Comparison of ENCODE assay signal across 22 cellular contexts in genomic region chr9:77599492-77599891, GRCh38. TPM values are rescaled to one million over a fixed set of nuclear protein-coding genes. Genes with fewer than 3 reads are reported as not detected.
"Had no signal": no experiment of that assay in that cellular context is flagged by ENCODE, and none has a peak within 500 bp of the region (broad histone marks: within the 10 kb centered on the region; RNA-seq: fewer than 3 reads in every experiment).

No MANE protein-coding gene starts in this region.

- H3K27ac ChIP-seq: tibial artery had no signal

- H3K4me3 ChIP-seq: coronary artery, mucosa of descending colon, tibial artery had no signal

- DNase-seq: activated B cell treated with CpG ODN at 0.5 μM for 24 hours; activated CD4-positive, alpha-beta T cell treated with anti-CD3 and anti-CD28 coated beads for 36 hours; activated CD4-positive, alpha-beta T cell treated with anti-CD3 and anti-CD28 coated beads, Interleukin-2, amount 50 U/mL, for 4 hours; activated CD8-positive, alpha-beta memory T cell treated with anti-CD3 and anti-CD28 coated beads for 24 hours; activated CD8-positive, alpha-beta memory T cell treated with anti-CD3 and anti-CD28 coated beads, Interleukin-2, amount 50 U/mL, for 4 hours; activated naive CD4-positive, alpha-beta T cell treated with anti-CD3 and anti-CD28 coated beads for 36 hours; activated naive CD8-positive, alpha-beta T cell treated with anti-CD3 and anti-CD28 coated beads, Interleukin-2, amount 10 ng/mL, durations not matched to agents 7 days and 5 days; activated T-cell treated with anti-CD3 and anti-CD28 coated beads, Interleukin-2, amount 50 U/mL, for 24 hours; amygdala; cerebellar nuclear complex; endodermal cell; hippocampal formation; kidney glomerular epithelial cell; mesendoderm; mucosa of descending colon; naive thymus-derived CD8-positive, alpha-beta T cell; stimulated activated CD4-positive, alpha-beta T cell treated with anti-CD3 and anti-CD28 coated beads, Interleukin-4, amount 100 ng/mL, for 24 hours; stimulated activated naive CD4-positive, alpha-beta T cell treated with Interleukin-2 at 50 U/mL for 16 hours; T-helper 1 cell; tibial artery had no signal

- H3K36me3 Mint-ChIP-seq: activated naive CD8-positive, alpha-beta T cell treated with anti-CD3 and anti-CD28 coated beads, Interleukin-2, amount 10 ng/mL, durations not matched to agents 7 days and 5 days; naive thymus-derived CD8-positive, alpha-beta T cell had no signal

- H3K36me3 ChIP-seq: tibial artery had no signal

- H3K9me3 Mint-ChIP-seq: activated B cell treated with CpG ODN at 0.5 μM for 24 hours; activated naive CD4-positive, alpha-beta T cell treated with anti-CD3 and anti-CD28 coated beads for 36 hours; activated naive CD8-positive, alpha-beta T cell treated with anti-CD3 and anti-CD28 coated beads, Interleukin-2, amount 10 ng/mL, durations not matched to agents 7 days and 5 days; activated T-cell treated with anti-CD3 and anti-CD28 coated beads, Interleukin-2, amount 50 U/mL, for 24 hours; endodermal cell; naive thymus-derived CD8-positive, alpha-beta T cell had no signal

- ATAC-seq: activated CD4-positive, alpha-beta T cell treated with anti-CD3 and anti-CD28 coated beads for 36 hours; mucosa of descending colon; naive thymus-derived CD8-positive, alpha-beta T cell had no signal

- H3K27me3 ChIP-seq: tibial artery had no signal

- H3K9me3 ChIP-seq: mucosa of descending colon, tibial artery had no signal

- H3K27me3 Mint-ChIP-seq: activated CD4-positive, alpha-beta T cell treated with anti-CD3 and anti-CD28 coated beads for 36 hours had no signal

- H3K27ac Mint-ChIP-seq: activated B cell treated with CpG ODN at 0.5 μM for 24 hours; activated CD4-positive, alpha-beta T cell treated with anti-CD3 and anti-CD28 coated beads for 36 hours; activated naive CD4-positive, alpha-beta T cell treated with anti-CD3 and anti-CD28 coated beads for 36 hours; activated naive CD8-positive, alpha-beta T cell treated with anti-CD3 and anti-CD28 coated beads, Interleukin-2, amount 10 ng/mL, durations not matched to agents 7 days and 5 days; activated T-cell treated with anti-CD3 and anti-CD28 coated beads, Interleukin-2, amount 50 U/mL, for 24 hours; endodermal cell; naive thymus-derived CD8-positive, alpha-beta T cell had no signal

- H3K4me1 Mint-ChIP-seq: activated B cell treated with CpG ODN at 0.5 μM for 24 hours had no signal

- H3K4me3 Mint-ChIP-seq: activated B cell treated with CpG ODN at 0.5 μM for 24 hours; activated CD4-positive, alpha-beta T cell treated with anti-CD3 and anti-CD28 coated beads for 36 hours; activated naive CD4-positive, alpha-beta T cell treated with anti-CD3 and anti-CD28 coated beads for 36 hours; activated naive CD8-positive, alpha-beta T cell treated with anti-CD3 and anti-CD28 coated beads, Interleukin-2, amount 10 ng/mL, durations not matched to agents 7 days and 5 days; activated T-cell treated with anti-CD3 and anti-CD28 coated beads, Interleukin-2, amount 50 U/mL, for 24 hours; endodermal cell; naive thymus-derived CD8-positive, alpha-beta T cell had no signal

RNA-seq across cellular contexts. Expression of gene GNA14, which starts 48.6 kb away (rescaled TPM):
- total RNA-seq: activated B cell treated with CpG ODN at 0.5 μM for 24 hours; activated naive CD4-positive, alpha-beta T cell treated with anti-CD3 and anti-CD28 coated beads for 36 hours; activated naive CD8-positive, alpha-beta T cell treated with anti-CD3 and anti-CD28 coated beads, Interleukin-2, amount 10 ng/mL, durations not matched to agents 7 days and 5 days; bronchial epithelial cell; naive thymus-derived CD8-positive, alpha-beta T cell had no signal
